ENCODE assay signal across 26 cellular contexts in genomic region chr7:74052628-74053027, GRCh38. TPM values are rescaled to one million over a fixed set of nuclear protein-coding genes. Genes with fewer than 3 reads are reported as not detected.
"Had no signal": no experiment of that assay in that cellular context is flagged by ENCODE, and none has a peak within 500 bp of the region (broad histone marks: within the 10 kb centered on the region; RNA-seq: fewer than 3 reads in every experiment).

No MANE protein-coding gene starts in this region.

- H3K27me3 ChIP-seq: colonic mucosa, esophagus muscularis mucosa, gastroesophageal sphincter, heart left ventricle, hepatocyte, pancreas, stomach, thyroid gland, vagina had no signal

- H3K9me3 Mint-ChIP-seq: endodermal cell; naive thymus-derived CD8-positive, alpha-beta T cell had no signal

- H3K4me3 ChIP-seq: colonic mucosa, esophagus muscularis mucosa, gastroesophageal sphincter, heart left ventricle, hepatocyte, pancreas, smooth muscle cell, stomach, thyroid gland, vagina had no signal

- H3K9me3 ChIP-seq: colonic mucosa, esophagus muscularis mucosa, gastroesophageal sphincter, heart left ventricle, pancreas, stomach, thyroid gland, vagina had no signal

- H3K36me3 ChIP-seq: colonic mucosa, thyroid gland had no signal

- H3K27ac Mint-ChIP-seq: dendritic cell treated with granulocyte-macrophage colony-stimulating factor and Interleukin-4, amounts not matched to agents 40 ng/mL and 50 ng/mL, for 4 days; endodermal cell had no signal

- ATAC-seq: foreskin keratinocyte; gastroesophageal sphincter; heart left ventricle; naive thymus-derived CD8-positive, alpha-beta T cell; sciatic nerve had no signal

- H3K4me1 ChIP-seq: colonic mucosa, esophagus muscularis mucosa, foreskin keratinocyte, gastroesophageal sphincter, heart left ventricle, vagina had no signal

- H3K4me3 Mint-ChIP-seq: dendritic cell treated with granulocyte-macrophage colony-stimulating factor and Interleukin-4, amounts not matched to agents 40 ng/mL and 50 ng/mL, for 4 days; endodermal cell; naive thymus-derived CD8-positive, alpha-beta T cell had no signal

- H3K36me3 Mint-ChIP-seq: naive thymus-derived CD8-positive, alpha-beta T cell had no signal

- H3K27ac ChIP-seq: colonic mucosa, esophagus muscularis mucosa, foreskin keratinocyte, heart left ventricle, hepatocyte, pancreas, stomach, thyroid gland, vagina had no signal

- DNase-seq: colonic mucosa; effector CD8-positive, alpha-beta T cell; endodermal cell; foreskin keratinocyte; heart left ventricle; mesendoderm; midbrain; occipital lobe; stimulated activated CD4-positive, alpha-beta T cell treated with anti-CD3 and anti-CD28 coated beads, Interleukin-12 subunit alpha, Interleukin-12 subunit beta, amount 100 ng/mL, for 4 hours; stimulated activated CD4-positive, alpha-beta T cell treated with anti-CD3 and anti-CD28 coated beads, Interleukin-1b, Interleukin-23, amount 100 ng/mL, for 48 hours; stimulated activated CD4-positive, alpha-beta T cell treated with anti-CD3 and anti-CD28 coated beads, Interleukin-4, amount 100 ng/mL, for 1 hour; stimulated activated CD8-positive, alpha-beta memory T cell treated with anti-CD3 and anti-CD28 coated beads, Interleukin-4, amount 100 ng/mL, for 48 hours; stimulated activated naive CD4-positive, alpha-beta T cell treated with Interleukin-2 at 50 U/mL for 16 hours; stomach; thyroid gland; trophoblast cell had no signal

RNA-seq across cellular contexts. Expression of gene ELN, which starts 24.7 kb away (rescaled TPM):
- total RNA-seq: foreskin keratinocyte; naive thymus-derived CD8-positive, alpha-beta T cell had no signal
- polyA plus RNA-seq: foreskin keratinocyte; naive thymus-derived CD8-positive, alpha-beta T cell; neural cell; smooth muscle cell had no signal
